Comparison of ENCODE assay signal across 15 cellular contexts in the genomic region with DNA sequence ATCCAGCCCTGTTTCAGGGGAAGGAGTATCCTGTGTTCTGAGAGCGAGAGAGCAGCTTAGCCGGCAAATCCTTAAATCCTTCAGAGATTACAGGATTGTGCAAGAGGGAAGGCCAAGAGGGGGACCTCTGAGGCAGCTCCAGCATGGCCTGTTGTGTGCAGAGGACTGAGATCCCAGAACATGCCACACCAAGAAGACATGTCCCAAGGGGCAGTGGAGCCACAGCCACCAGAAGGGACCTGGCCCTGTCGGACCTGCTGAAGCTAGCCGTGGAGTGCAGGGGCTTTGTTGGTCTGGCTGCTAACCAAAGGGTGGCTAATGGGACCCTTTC. TPM values are rescaled to one million over a fixed set of nuclear protein-coding genes. Genes with fewer than 3 reads are reported as not detected.
DNase-seq lines count a peak whose midpoint lies in the region; ATAC-seq and TF ChIP-seq lines count a peak whose summit lies in the region.
"Had no signal": no experiment of that assay in that cellular context is flagged by ENCODE, and none has a peak within 500 bp of the region (broad histone marks: within the 10 kb centered on the region; RNA-seq: fewer than 3 reads in every experiment).

No MANE protein-coding gene starts in this region.

- no peak overlapping the region for H3K27ac Mint-ChIP-seq in WTC11
- H3K27ac Mint-ChIP-seq: activated B cell treated with CpG ODN at 0.5 μM for 24 hours had no signal

- no peak overlapping the region for H3K9ac ChIP-seq in mesendoderm (ENCODE audit: low read length)

- H2BK5ac ChIP-seq in mesendoderm (ENCODE audit: low read length): no peak overlapping the region

- H3K79me2 ChIP-seq in mesendoderm (ENCODE audit: control insufficient read depth, insufficient read depth, low read length): peaks cover 31% of the 10 kb centered on the region

- peaks cover 12% of the 10 kb centered on the region for H3K4me1 ChIP-seq in mesendoderm (ENCODE audit: control insufficient read depth, low read depth, low read length)
- peaks cover 12 to 31% of the 10 kb centered on the region in 2 donors for H3K4me1 ChIP-seq in thoracic aorta (ENCODE audit: control insufficient read depth in 1 of 2, low read depth in 2 of 2)

- no peak overlapping the region for H2BK15ac ChIP-seq in mesendoderm (replicated peaks; ENCODE audit: low read depth)

- H3K23ac ChIP-seq in mesendoderm (ENCODE audit: low read length): no peak overlapping the region

- no peaks in the 10 kb centered on the region for H3K36me3 Mint-ChIP-seq in activated T-cell treated with anti-CD3 and anti-CD28 coated beads, Interleukin-2, amount 50 U/mL, for 4 hours (ENCODE audit: insufficient read depth)
- 0 out of 2 replicates have a peak, but pooled peaks cover 3% of the 10 kb centered on the region for H3K36me3 Mint-ChIP-seq in WTC11

- peaks cover 17% of the 10 kb centered on the region for H3K4me1 Mint-ChIP-seq in activated T-cell treated with anti-CD3 and anti-CD28 coated beads, Interleukin-2, amount 50 U/mL, for 4 hours (ENCODE audit: low read depth)
- H3K4me1 Mint-ChIP-seq in WTC11: peaks cover 36% of the 10 kb centered on the region

- peaks cover 11% of the 10 kb centered on the region for H3K79me1 ChIP-seq in mesendoderm (ENCODE audit: low read length)

- peaks cover 23% of the 10 kb centered on the region for H3K27me3 Mint-ChIP-seq in activated T-cell treated with anti-CD3 and anti-CD28 coated beads, Interleukin-2, amount 50 U/mL, for 4 hours (ENCODE audit: low read depth)
- H3K27me3 Mint-ChIP-seq in WTC11 (ENCODE audit: low read depth): peaks cover 7% of the 10 kb centered on the region; the same call in 1 of the 2 replicates

- CTCF ChIA-PET in WTC11 (lab: Charles Lee): interaction anchor here (1.5 kb wide), 1 partner anchor 73 kb away, joined by 5 read pairs; no protein-coding TSS in a partner anchor

- no peak overlapping the region for H3K18ac ChIP-seq in mesendoderm (ENCODE audit: low read length)

- H2BK120ac ChIP-seq in mesendoderm (ENCODE audit: low read depth, low read length): no peak overlapping the region

- no peak overlapping the region for H3K4me3 ChIP-seq in mesendoderm (ENCODE audit: low read length)
- no peak overlapping the region for H3K4me3 ChIP-seq in thoracic aorta
- H3K4me3 ChIP-seq: pancreas had no signal

- H3K36me3 ChIP-seq in mesendoderm (ENCODE audit: control insufficient read depth, insufficient read depth, low read length): no peaks in the 10 kb centered on the region
- no peaks in the 10 kb centered on the region for H3K36me3 ChIP-seq in thoracic aorta
- H3K36me3 ChIP-seq: pancreas had no signal

- H2AK5ac ChIP-seq in mesendoderm (ENCODE audit: low read length): no peak overlapping the region

- no peak overlapping the region for H4K8ac ChIP-seq in mesendoderm (ENCODE audit: low read depth, low read length)

- no peaks in the 10 kb centered on the region for H3K9me3 ChIP-seq in thoracic aorta
- H3K9me3 ChIP-seq: pancreas had no signal

- H4K5ac ChIP-seq in mesendoderm (ENCODE audit: low read length): no peak overlapping the region

- no peak overlapping the region for H3K4ac ChIP-seq in mesendoderm (ENCODE audit: low read depth, low read length)

- H3K9me3 Mint-ChIP-seq in activated T-cell treated with anti-CD3 and anti-CD28 coated beads, Interleukin-2, amount 50 U/mL, for 4 hours: no peaks in the 10 kb centered on the region
- no peaks in the 10 kb centered on the region for H3K9me3 Mint-ChIP-seq in WTC11
- H3K9me3 Mint-ChIP-seq: activated B cell treated with CpG ODN at 0.5 μM for 24 hours had no signal

- H3K56ac ChIP-seq in mesendoderm (ENCODE audit: low read length): peak overlapping the region; percentile 47

- H3K27ac ChIP-seq in mesendoderm (ENCODE audit: low read depth, low read length) (no peak overlapping the region), thoracic aorta (peak overlapping the region; percentile 23 to 99)
- H3K27ac ChIP-seq: pancreas had no signal

- ATAC-seq in activated T-cell treated with anti-CD3 and anti-CD28 coated beads, Interleukin-2, amount 50 U/mL, for 4 hours: no peak
- no peak for ATAC-seq in WTC11
- no peak for ATAC-seq in thoracic aorta (ENCODE audit: insufficient number of reproducible peaks, low FRiP score, low read depth)
- ATAC-seq in HG03097 (IDR thresholded peaks at IDR 0.05; ENCODE audit: low FRiP score, unreplicated experiment): no peak
- ATAC-seq in GM21786 (IDR thresholded peaks at IDR 0.05; ENCODE audit: unreplicated experiment): no peak

- WGBS in mesendoderm (ENCODE audit: extremely low coverage, insufficient coverage, low lambda C conversion rate): no CpG with 5 or more reads among the region's 4 CpGs

- DNase-seq in activated T-cell treated with anti-CD3 and anti-CD28 coated beads, Interleukin-2, amount 50 U/mL, for 4 hours: no peak
- no peak for DNase-seq in activated T-cell treated with anti-CD3 and anti-CD28 coated beads for 4 hours
- no peak for DNase-seq in WTC11 (ENCODE audit: low spot score)
- DNase-seq in mesendoderm: peak; percentile 47
- DNase-seq in thoracic aorta (ENCODE audit: low spot score): no peak
- no peak for DNase-seq in stimulated activated naive CD4-positive, alpha-beta T cell treated with Interleukin-2 at 50 U/mL for 16 hours (lab: John Stamatoyannopoulos, UW)
- DNase-seq: activated B cell treated with CpG ODN at 0.5 μM for 24 hours; activated naive CD4-positive, alpha-beta T cell; foreskin melanocyte; kidney glomerular epithelial cell; MM.1S; NCI-H226; pancreas had no signal

- TF ChIP-seq CTCF in WTC11 (IDR thresholded peaks at IDR 0.05): no peak
- no peak for TF ChIP-seq CTCF in thoracic aorta (IDR thresholded peaks at IDR 0.05)

- no peaks in the 10 kb centered on the region for H3K27me3 ChIP-seq in mesendoderm (ENCODE audit: insufficient read depth, low read length, poor library complexity)
- no peaks in the 10 kb centered on the region for H3K27me3 ChIP-seq in thoracic aorta (replicated peaks; ENCODE audit: insufficient read depth)
- H3K27me3 ChIP-seq: pancreas had no signal

- H3K4me2 ChIP-seq in mesendoderm (ENCODE audit: low read length): no peak overlapping the region

- H3K4me3 Mint-ChIP-seq in activated T-cell treated with anti-CD3 and anti-CD28 coated beads, Interleukin-2, amount 50 U/mL, for 4 hours: peak overlapping the region; percentile 77
- H3K4me3 Mint-ChIP-seq in WTC11: peak overlapping the region; percentile 59

- POLR2A ChIA-PET in WTC11 (lab: Charles Lee): interaction anchor here (0.6 to 1.0 kb wide), 2 partner anchors 67 to 114 kb away, joined by 3 to 5 read pairs; no protein-coding TSS in a partner anchor

TF ChIP-seq in WTC11, 78 proteins besides CTCF, POLR2A, EP300 and RAD21:
- TF ChIP-seq EMX1 (CRISPR knock-in tag; IDR thresholded peaks at IDR 0.05): no peak
- TF ChIP-seq, protein P1, sequence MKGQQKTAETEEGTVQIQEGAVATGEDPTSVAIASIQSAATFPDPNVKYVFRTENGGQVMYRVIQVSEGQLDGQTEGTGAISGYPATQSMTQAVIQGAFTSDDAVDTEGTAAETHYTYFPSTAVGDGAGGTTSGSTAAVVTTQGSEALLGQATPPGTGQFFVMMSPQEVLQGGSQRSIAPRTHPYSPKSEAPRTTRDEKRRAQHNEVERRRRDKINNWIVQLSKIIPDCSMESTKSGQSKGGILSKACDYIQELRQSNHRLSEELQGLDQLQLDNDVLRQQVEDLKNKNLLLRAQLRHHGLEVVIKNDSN (CRISPR knock-in tag; IDR thresholded peaks at IDR 0.05): no peak
- no peak for TF ChIP-seq SMAD4 (CRISPR knock-in tag; IDR thresholded peaks at IDR 0.05)
- TF ChIP-seq ZNF671 (CRISPR knock-in tag; IDR thresholded peaks at IDR 0.05): no peak
- TF ChIP-seq FOXP1 (CRISPR knock-in tag; IDR thresholded peaks at IDR 0.05; ENCODE audit: borderline replicate concordance): no peak

RNA-seq across cellular contexts. Expression of a gene that starts 1.6 kb away (rescaled TPM):
- 1 to 10 TPM; 3.4 to 6.2 (median 3.8) TPM for total RNA-seq in activated T-cell treated with anti-CD3 and anti-CD28 coated beads, Interleukin-2, amount 50 U/mL, for 4 hours
- total RNA-seq in WTC11 (2021): 30.3 to 35.3 TPM (median 32.5 TPM) in 3 replicates
- polyA plus RNA-seq in mesendoderm (2013, experiment 1 of 2): 17.2 TPM
- polyA plus RNA-seq in mesendoderm (2013, experiment 2 of 2): 17.4 TPM
- total RNA-seq in thoracic aorta: 100 to 1,000 TPM; 184 to 242 TPM
